13 cellular contexts compared by ENCODE assay signal in genomic region chr1:221739018-221739676, GRCh38. TPM values are rescaled to one million over a fixed set of nuclear protein-coding genes. Genes with fewer than 3 reads are reported as not detected.
DNase-seq lines count a peak whose midpoint lies in the region; TF ChIP-seq lines count a peak whose summit lies in the region.
"Had no signal": no experiment of that assay in that cellular context is flagged by ENCODE, and none has a peak within 500 bp of the region (broad histone marks: within the 10 kb centered on the region; RNA-seq: fewer than 3 reads in every experiment).

No MANE protein-coding gene starts in this region.

- no peak overlapping the region for H3K9ac ChIP-seq in OCI-LY1 (ENCODE audit: low read length)
- no peak overlapping the region for H3K9ac ChIP-seq in rectal smooth muscle tissue (ENCODE audit: low read length)

- H3K9me2 ChIP-seq in OCI-LY1 (ENCODE audit: low read depth, low read length), result no peaks in the 10 kb centered on the region

- H3K4me1 Mint-ChIP-seq in activated T-helper 1 cell treated with anti-CD3 and anti-CD28 coated beads, Interleukin-12 subunit alpha, Interleukin-12 subunit beta, Interleukin-2, Interleukin-4 antibody, amounts not matched to agents 30 ng/mL and 10 ng/mL and 1 ng/mL, durations not matched to agents 14 hours and 24 hours and 36 hours (ENCODE audit: low read depth), result peaks cover 20% of the 10 kb centered on the region

- intact Hi-C loops in activated T-helper 1 cell treated with anti-CD3 and anti-CD28 coated beads, Interleukin-12 subunit alpha, Interleukin-12 subunit beta, Interleukin-2, Interleukin-4 antibody, amounts not matched to agents 30 ng/mL and 10 ng/mL and 1 ng/mL, durations not matched to agents 14 hours and 24 hours and 36 hours (cut with micrococcal nuclease), result no loop called here

- no peaks in the 10 kb centered on the region for H3K9me3 Mint-ChIP-seq in activated T-helper 1 cell treated with anti-CD3 and anti-CD28 coated beads, Interleukin-12 subunit alpha, Interleukin-12 subunit beta, Interleukin-2, Interleukin-4 antibody, amounts not matched to agents 30 ng/mL and 10 ng/mL and 1 ng/mL, durations not matched to agents 14 hours and 24 hours and 36 hours
- H3K9me3 Mint-ChIP-seq: mesothelial cell of epicardium had no signal

- DNase-seq in ELR (ENCODE audit: low read depth), result peak; percentile 36
- DNase-seq in fibroblast of villous mesenchyme (ENCODE audit: low read depth), result no peak
- DNase-seq in H7, result no peak
- no peak for DNase-seq in GOT3 (lab: John Stamatoyannopoulos, UW)
- no peak for DNase-seq in activated T-helper 1 cell treated with anti-CD3 and anti-CD28 coated beads, Interleukin-12 subunit alpha, Interleukin-12 subunit beta, Interleukin-2, Interleukin-4 antibody, amounts not matched to agents 30 ng/mL and 10 ng/mL and 1 ng/mL, durations not matched to agents 14 hours and 24 hours and 36 hours (ENCODE audit: low spot score)
- DNase-seq: activated T-cell treated with anti-CD3 and anti-CD28 coated beads, Interleukin-2, amount 50 U/mL, for 48 hours; NCI-H446 treated with DMSO at 0.1 percent for 48 hours; WERI-Rb-1 had no signal

- no peak overlapping the region for H3K4me3 Mint-ChIP-seq in activated T-helper 1 cell treated with anti-CD3 and anti-CD28 coated beads, Interleukin-12 subunit alpha, Interleukin-12 subunit beta, Interleukin-2, Interleukin-4 antibody, amounts not matched to agents 30 ng/mL and 10 ng/mL and 1 ng/mL, durations not matched to agents 14 hours and 24 hours and 36 hours
- H3K4me3 Mint-ChIP-seq: mesothelial cell of epicardium had no signal

- peaks cover 56% of the 10 kb centered on the region for H3K79me2 ChIP-seq in OCI-LY1 (ENCODE audit: insufficient read depth, low read length)

- H3K36me3 ChIP-seq in OCI-LY1 (ENCODE audit: insufficient read depth, low read length), result peaks cover 44% of the 10 kb centered on the region
- H3K36me3 ChIP-seq in rectal smooth muscle tissue (ENCODE audit: control insufficient read depth, insufficient read depth, low read length), result no peaks in the 10 kb centered on the region
- H3K36me3 ChIP-seq in H7 (replicated peaks; ENCODE audit: control insufficient read depth, insufficient read depth, low read length), result peaks cover 2% of the 10 kb centered on the region; the same call in 1 of the 2 replicates
- H3K36me3 ChIP-seq: right atrium auricular region, thoracic aorta, WERI-Rb-1 had no signal

- H3K4me1 ChIP-seq in OCI-LY1 (ENCODE audit: insufficient read depth, low read length, severe bottlenecking) (peaks cover 70% of the 10 kb centered on the region), rectal smooth muscle tissue (ENCODE audit: control insufficient read depth, insufficient read depth, low read length) (peaks cover 43% of the 10 kb centered on the region)

- H3K27me3 ChIP-seq in OCI-LY1 (ENCODE audit: insufficient read depth, low read length) (no peaks in the 10 kb centered on the region), rectal smooth muscle tissue (ENCODE audit: control insufficient read depth, insufficient read depth, low read length) (no peaks in the 10 kb centered on the region), H7 (ENCODE audit: control insufficient read depth, insufficient read depth, low read length) (peaks cover 11% of the 10 kb centered on the region)
- H3K27me3 ChIP-seq: right atrium auricular region had no signal

- H3K9me3 ChIP-seq in OCI-LY1 (ENCODE audit: low read length), result no peaks in the 10 kb centered on the region
- H3K9me3 ChIP-seq: right atrium auricular region, thoracic aorta had no signal

- H3K27ac ChIP-seq in OCI-LY1 (ENCODE audit: low read depth, low read length, poor library complexity, severe bottlenecking), result no peak overlapping the region
- no peak overlapping the region for H3K27ac ChIP-seq in rectal smooth muscle tissue (ENCODE audit: low read depth, low read length)
- H3K27ac ChIP-seq: thoracic aorta, WERI-Rb-1 had no signal

- H3K4me3 ChIP-seq in OCI-LY1 (ENCODE audit: low read depth, low read length, poor library complexity, severe bottlenecking) (peak overlapping the region; percentile 77), fibroblast of villous mesenchyme (ENCODE audit: low read depth, low read length) (peak overlapping the region; percentile 95), rectal smooth muscle tissue (ENCODE audit: low read length) (peak overlapping the region; percentile 96), H7 (ENCODE audit: insufficient read depth, low read depth, low read length) (no peak overlapping the region)
- H3K4me3 ChIP-seq: right atrium auricular region, thoracic aorta had no signal

- no peak overlapping the region for H3K27ac Mint-ChIP-seq in activated T-helper 1 cell treated with anti-CD3 and anti-CD28 coated beads, Interleukin-12 subunit alpha, Interleukin-12 subunit beta, Interleukin-2, Interleukin-4 antibody, amounts not matched to agents 30 ng/mL and 10 ng/mL and 1 ng/mL, durations not matched to agents 14 hours and 24 hours and 36 hours
- H3K27ac Mint-ChIP-seq: mesothelial cell of epicardium had no signal

- H3K36me3 Mint-ChIP-seq in activated T-helper 1 cell treated with anti-CD3 and anti-CD28 coated beads, Interleukin-12 subunit alpha, Interleukin-12 subunit beta, Interleukin-2, Interleukin-4 antibody, amounts not matched to agents 30 ng/mL and 10 ng/mL and 1 ng/mL, durations not matched to agents 14 hours and 24 hours and 36 hours (ENCODE audit: low read depth), result peaks cover 47% of the 10 kb centered on the region
- H3K36me3 Mint-ChIP-seq: mesothelial cell of epicardium had no signal

- H3F3A ChIP-seq in OCI-LY1 (ENCODE audit: insufficient read depth, low read length), result no peaks in the 10 kb centered on the region

- TF ChIP-seq CTCF in OCI-LY1 (IDR thresholded peaks at IDR 0.05; ENCODE audit: low read length) (no peak), fibroblast of villous mesenchyme (IDR thresholded peaks at IDR 0.05; ENCODE audit: insufficient read depth, low read depth, low read length) (no peak)

- no peaks in the 10 kb centered on the region for H4K20me1 ChIP-seq in OCI-LY1 (ENCODE audit: insufficient read depth, low read length)

- H2AFZ ChIP-seq in OCI-LY1 (ENCODE audit: low read length), result no peak overlapping the region

- no peaks in the 10 kb centered on the region for H3K27me3 Mint-ChIP-seq in activated T-helper 1 cell treated with anti-CD3 and anti-CD28 coated beads, Interleukin-12 subunit alpha, Interleukin-12 subunit beta, Interleukin-2, Interleukin-4 antibody, amounts not matched to agents 30 ng/mL and 10 ng/mL and 1 ng/mL, durations not matched to agents 14 hours and 24 hours and 36 hours (ENCODE audit: insufficient read depth)

- H3K4me2 ChIP-seq in OCI-LY1 (ENCODE audit: low read length), result peak overlapping the region; percentile 84; the same call in 1 of the 2 replicates

RNA-seq across cellular contexts. Expression of gene DUSP10, which starts 2.7 kb away (rescaled TPM):
- 29.6 and 35.8 TPM in 2 replicates for total RNA-seq in fibroblast of villous mesenchyme
- total RNA-seq in H7 (2014; rRNA removed; shearing (Covaris generic)), result 16.5 and 16.6 TPM in 2 replicates
- 19.2 and 19.4 TPM in 2 replicates for total RNA-seq in activated T-helper 1 cell treated with anti-CD3 and anti-CD28 coated beads, Interleukin-12 subunit alpha, Interleukin-12 subunit beta, Interleukin-2, Interleukin-4 antibody, amounts not matched to agents 30 ng/mL and 10 ng/mL and 1 ng/mL, durations not matched to agents 14 hours and 24 hours and 36 hours
